8 cellular contexts compared by ENCODE assay signal in genomic region chr5:172106511-172107356, GRCh38.
A peak's percentile ranks its signal among the peaks of the same experiment; 100 is the strongest.
DNase-seq lines count a peak whose midpoint lies in the region; ATAC-seq and TF ChIP-seq lines count a peak whose summit lies in the region.

No MANE protein-coding gene starts in this region.

- no peaks in the 10 kb centered on the region for H3K9me3 ChIP-seq in neural cell (ENCODE audit: low read length)

- no peaks in the 10 kb centered on the region for H3K27me3 Mint-ChIP-seq in activated T-cell treated with anti-CD3 and anti-CD28 coated beads, Interleukin-2, amount 50 U/mL, for 72 hours (ENCODE audit: low read depth)

- no peaks in the 10 kb centered on the region for H3F3A ChIP-seq in neural cell (ENCODE audit: insufficient read depth, low read length, poor library complexity, severe bottlenecking)

- no peaks in the 10 kb centered on the region for H3K36me3 ChIP-seq in neural cell (ENCODE audit: insufficient read depth, low read length)

- peak; percentile 81 for TF ChIP-seq RAD21 in neural cell (conservative IDR thresholded peaks at IDR 0.05)

- no peaks in the 10 kb centered on the region for H3K9me3 Mint-ChIP-seq in activated T-cell treated with anti-CD3 and anti-CD28 coated beads, Interleukin-2, amount 50 U/mL, for 72 hours

- H3K27ac ChIP-seq in neural cell (ENCODE audit: low read length), result no peak overlapping the region

- no peak overlapping the region for H3K9ac ChIP-seq in neural cell (ENCODE audit: low read length)

- H3K36me3 Mint-ChIP-seq in activated T-cell treated with anti-CD3 and anti-CD28 coated beads, Interleukin-2, amount 50 U/mL, for 72 hours (ENCODE audit: insufficient read depth in 2 of 2), result peaks cover 4 to 27% of the 10 kb centered on the region in 2 donors

- H3K9me2 ChIP-seq in neural cell (ENCODE audit: insufficient read depth, low read length), result no peaks in the 10 kb centered on the region

- H3K27me3 ChIP-seq in neural cell (ENCODE audit: insufficient read depth, low read depth, low read length), result no peaks in the 10 kb centered on the region

- H3K4me1 Mint-ChIP-seq in activated T-cell treated with anti-CD3 and anti-CD28 coated beads, Interleukin-2, amount 50 U/mL, for 72 hours (ENCODE audit: low read depth), result peaks cover 64% of the 10 kb centered on the region

- no peaks in the 10 kb centered on the region for H3K79me2 ChIP-seq in neural cell (replicated peaks; ENCODE audit: insufficient read depth, low read length)

- no peak overlapping the region for H3K4me2 ChIP-seq in neural cell (ENCODE audit: low read length)

- ATAC-seq in activated T-cell treated with anti-CD3 and anti-CD28 coated beads, Interleukin-2, amount 50 U/mL, for 72 hours (replicated peaks in 1 of 2), result no peak
- ATAC-seq in HG02642 (IDR thresholded peaks at IDR 0.05; ENCODE audit: poor library complexity, unreplicated experiment), result no peak

- H3K4me3 ChIP-seq in GM12875 (ENCODE audit: low read depth, low read length), result no peak overlapping the region
- H3K4me3 ChIP-seq in neural cell (ENCODE audit: low read length), result peak overlapping the region; percentile 52

- H3K27ac Mint-ChIP-seq in activated T-cell treated with anti-CD3 and anti-CD28 coated beads, Interleukin-2, amount 50 U/mL, for 72 hours, result peak overlapping the region; percentile 79

- H2AFZ ChIP-seq in neural cell (ENCODE audit: low read depth, low read length), result no peak overlapping the region

- peak overlapping the region in 1 of 2 donors; percentile 3 for H3K4me3 Mint-ChIP-seq in activated T-cell treated with anti-CD3 and anti-CD28 coated beads, Interleukin-2, amount 50 U/mL, for 72 hours

- no peak for TF ChIP-seq EP300 in neural cell (conservative IDR thresholded peaks at IDR 0.05; ENCODE audit: poor library complexity, severe bottlenecking)

- TF ChIP-seq CTCF in GM12875 (IDR thresholded peaks at IDR 0.05; ENCODE audit: borderline replicate concordance, insufficient read depth, low read depth, low read length), result peak; percentile 94
- TF ChIP-seq CTCF in neural cell (IDR thresholded peaks at IDR 0.05; ENCODE audit: poor library complexity, severe bottlenecking), result peak; percentile 84

- no peaks in the 10 kb centered on the region for H4K20me1 ChIP-seq in neural cell (ENCODE audit: insufficient read depth)

- DNase-seq in A172 (ENCODE audit: low spot score), result peak; percentile 24
- DNase-seq in NOMO-1 treated with dmso at 0.1 percent for 144 hours (lab: John Stamatoyannopoulos, UW; ENCODE audit: unreplicated experiment), result peak; percentile 20
- DNase-seq in activated T-cell treated with anti-CD3 and anti-CD28 coated beads, Interleukin-2, amount 50 U/mL, for 72 hours, result peak; percentile 55 to 75
- DNase-seq in fibroblast of peridontal ligament (ENCODE audit: extremely low read depth), result peak; percentile 33
- DNase-seq in stimulated activated naive CD4-positive, alpha-beta T cell (lab: John Stamatoyannopoulos, UW), result peak; percentile 27 to 78 (median 62)

TF ChIP-seq in neural cell, 6 proteins besides CTCF, POLR2A, EP300 and RAD21:
- TF ChIP-seq MXI1 (conservative IDR thresholded peaks at IDR 0.05; ENCODE audit: poor library complexity, severe bottlenecking) (no peak), EZH2 (IDR thresholded peaks at IDR 0.05; ENCODE audit: borderline replicate concordance, insufficient read depth, low read length, poor library complexity, severe bottlenecking) (no peak), POLR2AphosphoS5 (IDR thresholded peaks at IDR 0.05) (no peak), TAF1 (IDR thresholded peaks at IDR 0.05; ENCODE audit: low read depth) (no peak), SMC3 (conservative IDR thresholded peaks at IDR 0.05; ENCODE audit: poor library complexity) (peak; percentile 86), REST (IDR thresholded peaks at IDR 0.05; ENCODE audit: borderline replicate concordance) (no peak)
